In the genomic region with DNA sequence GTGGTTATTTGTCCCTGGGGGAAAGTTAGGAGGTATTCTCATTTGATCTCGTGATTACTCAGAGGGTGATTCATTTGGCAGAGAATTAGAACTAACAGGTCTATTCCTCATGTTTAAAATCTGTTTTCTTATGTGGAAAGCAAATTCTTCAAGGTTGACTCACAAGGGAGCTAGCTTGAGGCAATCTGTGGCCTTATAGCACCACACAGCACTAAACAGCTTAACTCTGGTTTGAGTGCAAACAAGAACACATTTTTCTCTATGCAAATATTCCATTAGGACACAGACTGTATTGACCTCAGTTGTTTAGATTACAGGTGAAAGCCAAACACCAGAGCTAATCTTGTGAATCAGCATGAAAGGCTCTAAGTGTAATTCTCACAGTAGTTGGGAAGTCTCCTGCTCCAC, we compare ENCODE assay signal across 12 cellular contexts.
A peak's percentile ranks its signal among the peaks of the same experiment; 100 is the strongest.
DNase-seq lines count a peak whose midpoint lies in the region; TF ChIP-seq lines count a peak whose summit lies in the region.
"Had no signal": no experiment of that assay in that cellular context is flagged by ENCODE, and none has a peak within 500 bp of the region (broad histone marks: within the 10 kb centered on the region; RNA-seq: fewer than 3 reads in every experiment).

No MANE protein-coding gene starts in this region.

- no peak for TF ChIP-seq CTCF in AG10803 (conservative IDR thresholded peaks at IDR 0.05; ENCODE audit: low read length)
- TF ChIP-seq CTCF in brain microvascular endothelial cell (IDR thresholded peaks at IDR 0.05; ENCODE audit: low read depth, low read length, missing control alignments), result no peak

- H3K4me3 ChIP-seq in AG10803 (ENCODE audit: low read length) (no peak overlapping the region), brain microvascular endothelial cell (ENCODE audit: low read depth, low read length) (no peak overlapping the region)

- peaks cover 6% of the 10 kb centered on the region for H3K9me3 Mint-ChIP-seq in activated T-helper 1 cell treated with anti-CD3 and anti-CD28 coated beads, Interleukin-12 subunit alpha, Interleukin-12 subunit beta, Interleukin-2, Interleukin-4 antibody, amounts not matched to agents 30 ng/mL and 10 ng/mL and 1 ng/mL, durations not matched to agents 14 hours and 24 hours and 36 hours

- no peaks in the 10 kb centered on the region for H3K27me3 ChIP-seq in brain microvascular endothelial cell (replicated peaks)

- intact Hi-C loops in activated T-helper 1 cell treated with anti-CD3 and anti-CD28 coated beads, Interleukin-12 subunit alpha, Interleukin-12 subunit beta, Interleukin-2, Interleukin-4 antibody, amounts not matched to agents 30 ng/mL and 10 ng/mL and 1 ng/mL, durations not matched to agents 14 hours and 24 hours and 36 hours (cut with micrococcal nuclease), result no loop called here

- no peak overlapping the region for H3K27ac ChIP-seq in brain microvascular endothelial cell

- H3K27me3 Mint-ChIP-seq in activated T-helper 1 cell treated with anti-CD3 and anti-CD28 coated beads, Interleukin-12 subunit alpha, Interleukin-12 subunit beta, Interleukin-2, Interleukin-4 antibody, amounts not matched to agents 30 ng/mL and 10 ng/mL and 1 ng/mL, durations not matched to agents 14 hours and 24 hours and 36 hours (ENCODE audit: insufficient read depth), result no peaks in the 10 kb centered on the region
- H3K27me3 Mint-ChIP-seq: B cell; stimulated activated naive CD8-positive, alpha-beta T cell treated with anti-CD3 and anti-CD28 coated beads, Interleukin-15, Interleukin-2, amounts not matched to agents 100 ng/mL and 50 ng/mL, for 24 hours; T-helper 17 cell had no signal

- in situ Hi-C loops in brain microvascular endothelial cell (cut with HindIII; ENCODE audit: low pct_ligation_motif_present, low sequenced_read_pairs), result no loop called here

- H3K4me3 Mint-ChIP-seq in activated T-helper 1 cell treated with anti-CD3 and anti-CD28 coated beads, Interleukin-12 subunit alpha, Interleukin-12 subunit beta, Interleukin-2, Interleukin-4 antibody, amounts not matched to agents 30 ng/mL and 10 ng/mL and 1 ng/mL, durations not matched to agents 14 hours and 24 hours and 36 hours, result no peak overlapping the region
- H3K4me3 Mint-ChIP-seq: B cell; brain; stimulated activated naive CD8-positive, alpha-beta T cell treated with anti-CD3 and anti-CD28 coated beads, Interleukin-15, Interleukin-2, amounts not matched to agents 100 ng/mL and 50 ng/mL, for 24 hours; T-helper 17 cell had no signal

- H3K4me1 Mint-ChIP-seq in activated T-helper 1 cell treated with anti-CD3 and anti-CD28 coated beads, Interleukin-12 subunit alpha, Interleukin-12 subunit beta, Interleukin-2, Interleukin-4 antibody, amounts not matched to agents 30 ng/mL and 10 ng/mL and 1 ng/mL, durations not matched to agents 14 hours and 24 hours and 36 hours (ENCODE audit: low read depth), result no peaks in the 10 kb centered on the region
- H3K4me1 Mint-ChIP-seq: B cell, brain, T-helper 17 cell had no signal

- H3K36me3 Mint-ChIP-seq in activated T-helper 1 cell treated with anti-CD3 and anti-CD28 coated beads, Interleukin-12 subunit alpha, Interleukin-12 subunit beta, Interleukin-2, Interleukin-4 antibody, amounts not matched to agents 30 ng/mL and 10 ng/mL and 1 ng/mL, durations not matched to agents 14 hours and 24 hours and 36 hours (ENCODE audit: low read depth), result no peaks in the 10 kb centered on the region
- H3K36me3 Mint-ChIP-seq: brain had no signal

- DNase-seq in AG10803 (ENCODE audit: low read depth) (peak; percentile 21), LoVo (ENCODE audit: low spot score) (peak; percentile 59), brain microvascular endothelial cell (peak; percentile 0), kidney tubule cell (ENCODE audit: low spot score) (peak; percentile 98), activated T-cell treated with anti-CD3 and anti-CD28 coated beads for 4 hours (no peak)
- no peak for DNase-seq in activated T-helper 1 cell treated with anti-CD3 and anti-CD28 coated beads, Interleukin-12 subunit alpha, Interleukin-12 subunit beta, Interleukin-2, Interleukin-4 antibody, amounts not matched to agents 30 ng/mL and 10 ng/mL and 1 ng/mL, durations not matched to agents 14 hours and 24 hours and 36 hours (ENCODE audit: low spot score)
- DNase-seq in activated effector memory CD4-positive, alpha-beta T cell treated with anti-CD3 and anti-CD28 coated beads, Interleukin-2, amount 50 U/mL, for 16 hours, result no peak
- no peak for DNase-seq in stimulated activated naive CD4-positive, alpha-beta T cell treated with Interleukin-2 at 50 U/mL for 16 hours (lab: John Stamatoyannopoulos, UW)
- DNase-seq: T-helper 17 cell had no signal

- no peak overlapping the region for H3K27ac Mint-ChIP-seq in activated T-helper 1 cell treated with anti-CD3 and anti-CD28 coated beads, Interleukin-12 subunit alpha, Interleukin-12 subunit beta, Interleukin-2, Interleukin-4 antibody, amounts not matched to agents 30 ng/mL and 10 ng/mL and 1 ng/mL, durations not matched to agents 14 hours and 24 hours and 36 hours
- H3K27ac Mint-ChIP-seq: B cell; brain; stimulated activated naive CD8-positive, alpha-beta T cell treated with anti-CD3 and anti-CD28 coated beads, Interleukin-15, Interleukin-2, amounts not matched to agents 100 ng/mL and 50 ng/mL, for 24 hours; T-helper 17 cell had no signal

- no peaks in the 10 kb centered on the region for H3K36me3 ChIP-seq in brain microvascular endothelial cell (replicated peaks)

Comparison
In these comparisons a context has a peak if more than half of its experiments do, and no peak if none do; other contexts are left out.
1. DNase-seq: peak in AG10803 (single experiment), LoVo (single experiment), brain microvascular endothelial cell (single experiment) and kidney tubule cell (single experiment); none in activated T-helper 1 cell treated with anti-CD3 and anti-CD28 coated beads, Interleukin-12 subunit alpha, Interleukin-12 subunit beta, Interleukin-2, Interleukin-4 antibody, amounts not matched to agents 30 ng/mL and 10 ng/mL and 1 ng/mL, durations not matched to agents 14 hours and 24 hours and 36 hours (single experiment), activated T-cell treated with anti-CD3 and anti-CD28 coated beads for 4 hours (single experiment), activated effector memory CD4-positive, alpha-beta T cell treated with anti-CD3 and anti-CD28 coated beads, Interleukin-2, amount 50 U/mL, for 16 hours (single experiment) and stimulated activated naive CD4-positive, alpha-beta T cell treated with Interleukin-2 at 50 U/mL for 16 hours (single experiment).